9 cellular contexts compared by ENCODE assay signal in genomic region chr2:240021488-240022104, GRCh38. TPM values are rescaled to one million over a fixed set of nuclear protein-coding genes. Genes with fewer than 3 reads are reported as not detected.
DNase-seq lines count a peak whose midpoint lies in the region; ATAC-seq and TF ChIP-seq lines count a peak whose summit lies in the region.
"Had no signal": no experiment of that assay in that cellular context is flagged by ENCODE, and none has a peak within 500 bp of the region (broad histone marks: within the 10 kb centered on the region; RNA-seq: fewer than 3 reads in every experiment).

No MANE protein-coding gene starts in this region.

- H3K36me3 ChIP-seq in KMS-11 (ENCODE audit: insufficient read depth) = peaks cover 12% of the 10 kb centered on the region; the same call in 1 of the 2 replicates
- H3K36me3 ChIP-seq in right atrium auricular region = peaks cover 45% of the 10 kb centered on the region

- H3K27ac Mint-ChIP-seq in activated naive CD8-positive, alpha-beta T cell treated with anti-CD3 and anti-CD28 coated beads, Interleukin-2, amount 50 U/mL, for 24 hours = no peak overlapping the region

- H3K27me3 ChIP-seq in KMS-11 (ENCODE audit: insufficient read depth, low read depth) = no peaks in the 10 kb centered on the region
- H3K27me3 ChIP-seq in right atrium auricular region = no peaks in the 10 kb centered on the region

- H3K9me3 Mint-ChIP-seq in activated naive CD8-positive, alpha-beta T cell treated with anti-CD3 and anti-CD28 coated beads, Interleukin-2, amount 50 U/mL, for 24 hours = no peaks in the 10 kb centered on the region

- H3K4me3 ChIP-seq in KMS-11 (IDR thresholded peaks at IDR 0.05; ENCODE audit: insufficient read depth, low read depth, low read length) (no peak overlapping the region), right atrium auricular region (no peak overlapping the region)

- H3K27ac ChIP-seq in KMS-11 = no peak overlapping the region
- no peak overlapping the region for H3K27ac ChIP-seq in right atrium auricular region

- peaks cover 1% of the 10 kb centered on the region for H3K27me3 Mint-ChIP-seq in activated naive CD8-positive, alpha-beta T cell treated with anti-CD3 and anti-CD28 coated beads, Interleukin-2, amount 50 U/mL, for 24 hours

- TF ChIP-seq CTCF in KMS-11 (conservative IDR thresholded peaks at IDR 0.05; ENCODE audit: low read depth, low read length) (peak; percentile 74), right atrium auricular region (IDR thresholded peaks at IDR 0.05) (peak; percentile 70 to 78)

- ATAC-seq in SK-N-SH treated with all-trans-retinoic acid at 6 μM for 48 hours = peak; percentile 78
- ATAC-seq in activated naive CD8-positive, alpha-beta T cell treated with anti-CD3 and anti-CD28 coated beads, Interleukin-2, amount 50 U/mL, for 24 hours = no peak
- ATAC-seq in GM19467 (IDR thresholded peaks at IDR 0.05; ENCODE audit: unreplicated experiment) = no peak
- no peak for ATAC-seq in HG03097 (IDR thresholded peaks at IDR 0.05; ENCODE audit: low FRiP score, unreplicated experiment)

- H3K4me1 ChIP-seq in KMS-11 (ENCODE audit: low read depth, poor library complexity, severe bottlenecking) = peaks cover 13% of the 10 kb centered on the region
- peaks cover 0 to 22% of the 10 kb centered on the region in 2 donors for H3K4me1 ChIP-seq in right atrium auricular region

- H4K20me1 ChIP-seq in KMS-11 (ENCODE audit: insufficient read depth) = no peaks in the 10 kb centered on the region

- H3K9me3 ChIP-seq in right atrium auricular region = no peaks in the 10 kb centered on the region

- H3K4me2 ChIP-seq in KMS-11 = no peak overlapping the region

- H3K4me1 Mint-ChIP-seq in activated naive CD8-positive, alpha-beta T cell treated with anti-CD3 and anti-CD28 coated beads, Interleukin-2, amount 50 U/mL, for 24 hours = peaks cover 29% of the 10 kb centered on the region

- DNase-seq in DMS53 treated with DMSO at 0.1 percent for 48 hours (lab: John Stamatoyannopoulos, UW; ENCODE audit: unreplicated experiment) = peak; percentile 64
- peak; percentile 72 for DNase-seq in activated naive CD8-positive, alpha-beta T cell treated with anti-CD3 and anti-CD28 coated beads, Interleukin-2, amount 50 U/mL, for 24 hours
- no peak for DNase-seq in right atrium auricular region (ENCODE audit: low spot score)
- DNase-seq in smooth muscle cell of the brain vasculature (ENCODE audit: low read depth, low spot score) = peak; percentile 9

- peaks cover 34% of the 10 kb centered on the region for H3K79me2 ChIP-seq in KMS-11 (ENCODE audit: insufficient read depth, low read depth)

- H3K36me3 Mint-ChIP-seq in activated naive CD8-positive, alpha-beta T cell treated with anti-CD3 and anti-CD28 coated beads, Interleukin-2, amount 50 U/mL, for 24 hours (ENCODE audit: low read depth) = peaks cover 48% of the 10 kb centered on the region

- H3K9ac ChIP-seq in KMS-11 = no peak overlapping the region

- no peak overlapping the region for H3K4me3 Mint-ChIP-seq in activated naive CD8-positive, alpha-beta T cell treated with anti-CD3 and anti-CD28 coated beads, Interleukin-2, amount 50 U/mL, for 24 hours

- H2AFZ ChIP-seq in KMS-11 (ENCODE audit: low read depth) = no peak overlapping the region

TF ChIP-seq in SK-N-SH treated with all-trans-retinoic acid at 6 μM for 48 hours, 23 proteins besides CTCF, POLR2A, EP300 and RAD21:
- TF ChIP-seq ZNF70 (CRISPR knock-in tag; IDR thresholded peaks at IDR 0.05) = no peak
- TF ChIP-seq, protein P1, sequence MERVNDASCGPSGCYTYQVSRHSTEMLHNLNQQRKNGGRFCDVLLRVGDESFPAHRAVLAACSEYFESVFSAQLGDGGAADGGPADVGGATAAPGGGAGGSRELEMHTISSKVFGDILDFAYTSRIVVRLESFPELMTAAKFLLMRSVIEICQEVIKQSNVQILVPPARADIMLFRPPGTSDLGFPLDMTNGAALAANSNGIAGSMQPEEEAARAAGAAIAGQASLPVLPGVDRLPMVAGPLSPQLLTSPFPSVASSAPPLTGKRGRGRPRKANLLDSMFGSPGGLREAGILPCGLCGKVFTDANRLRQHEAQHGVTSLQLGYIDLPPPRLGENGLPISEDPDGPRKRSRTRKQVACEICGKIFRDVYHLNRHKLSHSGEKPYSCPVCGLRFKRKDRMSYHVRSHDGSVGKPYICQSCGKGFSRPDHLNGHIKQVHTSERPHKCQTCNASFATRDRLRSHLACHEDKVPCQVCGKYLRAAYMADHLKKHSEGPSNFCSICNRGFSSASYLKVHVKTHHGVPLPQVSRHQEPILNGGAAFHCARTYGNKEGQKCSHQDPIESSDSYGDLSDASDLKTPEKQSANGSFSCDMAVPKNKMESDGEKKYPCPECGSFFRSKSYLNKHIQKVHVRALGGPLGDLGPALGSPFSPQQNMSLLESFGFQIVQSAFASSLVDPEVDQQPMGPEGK (CRISPR knock-in tag; IDR thresholded peaks at IDR 0.05; ENCODE audit: borderline replicate concordance) = no peak
- no peak for TF ChIP-seq ZNF8 (CRISPR knock-in tag; IDR thresholded peaks at IDR 0.05)
- TF ChIP-seq CSRNP3 (CRISPR knock-in tag; IDR thresholded peaks at IDR 0.05) = no peak
- TF ChIP-seq ISL1 (CRISPR knock-in tag; IDR thresholded peaks at IDR 0.05) = no peak
- TF ChIP-seq OSR1 (CRISPR knock-in tag; IDR thresholded peaks at IDR 0.05) = no peak

RNA-seq across cellular contexts. Expression of gene NDUFA10, which starts 3.5 kb away (rescaled TPM):
- total RNA-seq in right atrium auricular region = 100 to 1,000 TPM; 195 to 306 TPM

RNA-seq across cellular contexts. Expression of gene OR6B2, which starts 8.6 kb away (rescaled TPM):
- not detected for total RNA-seq in right atrium auricular region
- total RNA-seq: activated CD8-positive, alpha-beta memory T cell treated with anti-CD3 and anti-CD28 coated beads for 36 hours had no signal

RNA-seq across cellular contexts. Expression of gene OR6B3, which starts 31.7 kb away (rescaled TPM):
- total RNA-seq in right atrium auricular region = not detected
- total RNA-seq: activated CD8-positive, alpha-beta memory T cell treated with anti-CD3 and anti-CD28 coated beads for 36 hours had no signal
